ENCODE assay signal across 8 cellular contexts in genomic region chr14:32254952-32255679, GRCh38. TPM values are rescaled to one million over a fixed set of nuclear protein-coding genes. Genes with fewer than 3 reads are reported as not detected.
DNase-seq lines count a peak whose midpoint lies in the region; ATAC-seq, FAIRE-seq and TF ChIP-seq lines count a peak whose summit lies in the region.

No MANE protein-coding gene starts in this region.

- DNase-seq in A549 (ENCODE audit: low read depth in 1 of 2, low spot score in 1 of 2): peak; percentile 45 to 76
- DNase-seq in GM13976 (ENCODE audit: low spot score): peak; percentile 63
- DNase-seq in NCI-H345 treated with DMSO at 0.1 percent for 48 hours (lab: John Stamatoyannopoulos, UW; ENCODE audit: unreplicated experiment): peak; percentile 4
- DNase-seq in activated CD4-positive, alpha-beta memory T cell treated with anti-CD3 and anti-CD28 coated beads for 36 hours: peak; percentile 66
- DNase-seq in stimulated activated CD8-positive, alpha-beta memory T cell treated with anti-CD3 and anti-CD28 coated beads, Interleukin-4, amount 100 ng/mL, for 48 hours: peak; percentile 57

- H3K4me3 ChIP-seq in A549: no peak overlapping the region
- no peak overlapping the region for H3K4me3 ChIP-seq in mesodermal cell (ENCODE audit: extremely low read depth, insufficient read depth, low read length, poor library complexity, severe bottlenecking)

- no peak overlapping the region for H3K27ac Mint-ChIP-seq in activated CD4-positive, alpha-beta memory T cell treated with anti-CD3 and anti-CD28 coated beads for 36 hours

- TF ChIP-seq CTCF in A549 (IDR thresholded peaks at IDR 0.05): peak; percentile 84
- peak; percentile 68 for TF ChIP-seq CTCF in GM13976 (IDR thresholded peaks at IDR 0.05; ENCODE audit: borderline replicate concordance, control extremely low read depth, extremely low read depth, insufficient read depth, missing control alignments)

- H3K4me3 Mint-ChIP-seq in activated CD4-positive, alpha-beta memory T cell treated with anti-CD3 and anti-CD28 coated beads for 36 hours: no peak overlapping the region

- no peaks in the 10 kb centered on the region for H3K36me3 ChIP-seq in mesodermal cell (ENCODE audit: control insufficient read depth, insufficient read depth, low read length)

- intact Hi-C loops in activated CD4-positive, alpha-beta memory T cell treated with anti-CD3 and anti-CD28 coated beads for 36 hours (cut with micrococcal nuclease): loop anchor here (1.0 to 5.0 kb wide), 2 partner anchors 214 to 693 kb away; partner anchors contain the start of gene NUBPL

- no peak for TF ChIP-seq EP300 in A549 (IDR thresholded peaks at IDR 0.05)

- H3K9me3 ChIP-seq in A549 (no peaks in the 10 kb centered on the region), mesodermal cell (ENCODE audit: control insufficient read depth, low read length) (no peaks in the 10 kb centered on the region)

- peak; percentile 90 to 93 for TF ChIP-seq RAD21 in A549 (conservative IDR thresholded peaks at IDR 0.05 in 1 of 2, IDR thresholded peaks at IDR 0.05 in 1 of 2)

- POLR2A ChIA-PET in A549 (lab: Yijun Ruan, JAX): interaction anchor here (0.6 to 1.2 kb wide), 3 partner anchors 798 to 836 kb away, joined by 3 to 5 read pairs (median 4); partner anchors contain the start of genes DTD2 and HEATR5A
- POLR2A ChIA-PET in activated CD4-positive, alpha-beta memory T cell treated with anti-CD3 and anti-CD28 coated beads for 36 hours (lab: Charles Lee): no interaction called here

- no peak for TF ChIP-seq POLR2A in A549 (IDR thresholded peaks at IDR 0.05; ENCODE audit: low read length)

- in situ Hi-C loops in GM13976 (cut with MboI; ENCODE audit: low sequenced_read_pairs, unreplicated experiment): loop anchor here (10.0 kb wide), 4 partner anchors 180 to 740 kb away; partner anchors contain the start of gene ARHGAP5

- no peak for FAIRE-seq in A549 (lab: Jason Lieb, UNC)
- peak; percentile 33 for FAIRE-seq in endometrium (lab: Jason Lieb, UNC)

- no peaks in the 10 kb centered on the region for H3K27me3 Mint-ChIP-seq in activated CD4-positive, alpha-beta memory T cell treated with anti-CD3 and anti-CD28 coated beads for 36 hours

- 61% methylated on average over 9 of the region's 9 CpGs for WGBS in A549 (ENCODE audit: missing lambda C conversion rate)
- WGBS in mesodermal cell (ENCODE audit: insufficient coverage in 2 of 2), 2 experiments: 63 to 67% methylated on average over 3 to 8 of the region's 9 CpGs

- H3K4me1 Mint-ChIP-seq in activated CD4-positive, alpha-beta memory T cell treated with anti-CD3 and anti-CD28 coated beads for 36 hours (ENCODE audit: low read depth): peaks cover 10% of the 10 kb centered on the region

- no peaks in the 10 kb centered on the region for H3K36me3 Mint-ChIP-seq in activated CD4-positive, alpha-beta memory T cell treated with anti-CD3 and anti-CD28 coated beads for 36 hours

- H3K4me1 ChIP-seq in A549 (peaks cover 39% of the 10 kb centered on the region), mesodermal cell (ENCODE audit: control insufficient read depth, insufficient read depth, low read length, poor library complexity, severe bottlenecking) (peaks cover 30% of the 10 kb centered on the region)

- peak; percentile 93 for ATAC-seq in A549
- peak; percentile 43 for ATAC-seq in HG03139 (IDR thresholded peaks at IDR 0.05; ENCODE audit: unreplicated experiment)

- H3K27ac ChIP-seq in A549: peak overlapping the region; percentile 54 to 63; a peak in 5 of 6 replicates
- H3K27ac ChIP-seq in mesodermal cell (ENCODE audit: low read depth, low read length, severe bottlenecking): peak overlapping the region; percentile 76

- no peaks in the 10 kb centered on the region for H3K9me3 Mint-ChIP-seq in activated CD4-positive, alpha-beta memory T cell treated with anti-CD3 and anti-CD28 coated beads for 36 hours

- no peak overlapping the region for H3K4me2 ChIP-seq in A549

- CTCF ChIA-PET in A549 (lab: Yijun Ruan, JAX): interaction anchor here (0.6 to 7.2 kb wide), 58 partner anchors 9 to 1076 kb away, joined by 3 to 67 read pairs (median 4); partner anchors contain the start of genes ARHGAP5, HEATR5A and RNU6-8
- CTCF ChIA-PET in activated CD4-positive, alpha-beta memory T cell treated with anti-CD3 and anti-CD28 coated beads for 36 hours (lab: Charles Lee): interaction anchor here (0.5 to 6.9 kb wide), 27 partner anchors 9 to 904 kb away, joined by 3 to 299 read pairs (median 3); partner anchors contain the start of genes ARHGAP5 and RNU6-8

TF ChIP-seq in A549, 52 proteins besides CTCF, POLR2A, EP300 and RAD21:
- TF ChIP-seq SMC3 (IDR thresholded peaks at IDR 0.05): peak; percentile 88
- no peak for TF ChIP-seq FOXS1 (CRISPR knock-in tag; IDR thresholded peaks at IDR 0.05)

RNA-seq across cellular contexts. Expression of gene RNU6-8, which starts 52.0 kb away (rescaled TPM):
- polyA plus RNA-seq in A549 (2011; rRNA removed): not detected in 2 replicates
- polyA plus RNA-seq in A549 (2012; cell fraction: cytosol; rRNA removed): not detected in 2 replicates
- not detected in 2 replicates for polyA plus RNA-seq in A549 (2012; cell fraction: nucleus; rRNA removed)
- polyA plus RNA-seq in A549 (2017; fragmentation: RNase III; extraction: RNeasy Plus Mini Kit Qiagen cat#74134 plus additional on column Dnase treatment): not detected in 3 replicates
- under 0.01 TPM in 1 of 2 replicates, not detected in the other for polyA minus RNA-seq in A549 (2011; rRNA and poly(A)+ RNA removed)
- not detected for total RNA-seq in activated CD4-positive, alpha-beta memory T cell treated with anti-CD3 and anti-CD28 coated beads for 36 hours
- polyA plus RNA-seq in mesodermal cell (2013, experiment 1 of 2): not detected
- polyA plus RNA-seq in mesodermal cell (2013, experiment 2 of 2): not detected

RNA-seq across cellular contexts. Expression of gene RNU6-7, which starts 53.3 kb away (rescaled TPM):
- not detected in 2 replicates for polyA plus RNA-seq in A549 (2011; rRNA removed)
- polyA plus RNA-seq in A549 (2012; cell fraction: cytosol; rRNA removed): not detected in 2 replicates
- not detected in 2 replicates for polyA plus RNA-seq in A549 (2012; cell fraction: nucleus; rRNA removed)
- not detected in 3 replicates for polyA plus RNA-seq in A549 (2017; fragmentation: RNase III; extraction: RNeasy Plus Mini Kit Qiagen cat#74134 plus additional on column Dnase treatment)
- under 0.01 TPM in 1 of 2 replicates, not detected in the other for polyA minus RNA-seq in A549 (2011; rRNA and poly(A)+ RNA removed)
- not detected for total RNA-seq in activated CD4-positive, alpha-beta memory T cell treated with anti-CD3 and anti-CD28 coated beads for 36 hours
- not detected for polyA plus RNA-seq in mesodermal cell (2013, experiment 1 of 2)
- polyA plus RNA-seq in mesodermal cell (2013, experiment 2 of 2): not detected

Comparison
In these comparisons a context has a peak if more than half of its experiments do, and no peak if none do; other contexts are left out.
1. DNase-seq: peak in every context shown above with its lines; median percentile 66 in activated CD4-positive, alpha-beta memory T cell treated with anti-CD3 and anti-CD28 coated beads for 36 hours; 63 in GM13976; 60 in A549; 57 in stimulated activated CD8-positive, alpha-beta memory T cell treated with anti-CD3 and anti-CD28 coated beads, Interleukin-4, amount 100 ng/mL, for 48 hours; 4 in NCI-H345 treated with DMSO at 0.1 percent for 48 hours.